14 cellular contexts compared by ENCODE assay signal in the genomic region with DNA sequence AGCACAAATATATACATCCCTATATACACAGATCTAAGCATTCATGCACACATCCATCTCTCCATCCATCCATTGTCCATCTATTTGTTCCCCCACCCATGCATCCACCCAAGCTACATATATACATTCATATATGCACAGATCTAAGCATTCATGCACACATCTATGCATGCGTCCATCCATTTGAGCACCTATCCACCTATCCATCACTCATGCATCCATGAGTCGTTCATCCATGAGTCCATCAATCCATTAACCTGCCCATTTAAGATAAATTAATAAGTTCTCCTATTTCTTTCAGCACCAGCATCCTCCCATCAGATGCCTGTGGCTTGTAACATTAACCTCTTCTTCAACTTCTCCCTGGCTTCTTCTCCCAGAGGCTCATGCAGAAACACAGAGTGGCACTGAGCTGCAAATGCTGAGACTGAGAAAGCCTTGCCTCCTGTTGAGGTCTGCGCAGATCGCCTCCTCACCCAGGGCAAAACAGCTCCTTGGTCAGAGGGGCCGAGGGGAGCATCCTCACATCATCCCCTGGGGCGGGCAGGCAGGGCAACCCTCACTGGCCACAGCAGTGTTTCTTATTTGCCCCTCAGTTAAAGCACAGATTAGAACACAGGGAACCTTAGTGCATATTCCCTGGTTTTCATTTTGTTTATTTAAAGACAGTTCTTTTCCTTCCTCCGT.
"Had no signal": no experiment of that assay in that cellular context is flagged by ENCODE, and none has a peak within 500 bp of the region (broad histone marks: within the 10 kb centered on the region; RNA-seq: fewer than 3 reads in every experiment).

No MANE protein-coding gene starts in this region.

- H3K36me3 ChIP-seq: ascending aorta, gastroesophageal sphincter, heart right ventricle, neural progenitor cell, pancreas, transverse colon had no signal

- H3K36me3 Mint-ChIP-seq: activated naive CD8-positive, alpha-beta T cell treated with anti-CD3 and anti-CD28 coated beads for 36 hours had no signal

- H3K4me3 Mint-ChIP-seq: activated naive CD8-positive, alpha-beta T cell treated with anti-CD3 and anti-CD28 coated beads for 36 hours; activated T-helper 1 cell treated with anti-CD3 and anti-CD28 coated beads, Interleukin-12 subunit alpha, Interleukin-12 subunit beta, Interleukin-2, Interleukin-4 antibody, amounts not matched to agents 30 ng/mL and 10 ng/mL and 1 ng/mL, durations not matched to agents 14 hours and 24 hours and 36 hours; neural progenitor cell had no signal

- H3K9me3 ChIP-seq: ascending aorta, gastroesophageal sphincter, heart right ventricle, pancreas, transverse colon had no signal

- H3K4me3 ChIP-seq: ascending aorta, gastroesophageal sphincter, heart right ventricle, neural progenitor cell, pancreas, transverse colon had no signal

- H3K4me1 Mint-ChIP-seq: activated naive CD8-positive, alpha-beta T cell treated with anti-CD3 and anti-CD28 coated beads for 36 hours had no signal

- H3K27me3 Mint-ChIP-seq: activated naive CD8-positive, alpha-beta T cell treated with anti-CD3 and anti-CD28 coated beads for 36 hours had no signal

- H2AFZ ChIP-seq: neural progenitor cell had no signal

- H3K27ac Mint-ChIP-seq: activated naive CD8-positive, alpha-beta T cell treated with anti-CD3 and anti-CD28 coated beads for 36 hours; activated T-helper 1 cell treated with anti-CD3 and anti-CD28 coated beads, Interleukin-12 subunit alpha, Interleukin-12 subunit beta, Interleukin-2, Interleukin-4 antibody, amounts not matched to agents 30 ng/mL and 10 ng/mL and 1 ng/mL, durations not matched to agents 14 hours and 24 hours and 36 hours; neural progenitor cell had no signal

- DNase-seq: activated naive CD8-positive, alpha-beta T cell treated with anti-CD3 and anti-CD28 coated beads for 36 hours; erythroblast; heart right ventricle; left colon; stimulated activated CD4-positive, alpha-beta T cell treated with anti-CD3 and anti-CD28 coated beads, Interleukin-4, amount 100 ng/mL, for 24 hours; stimulated activated naive CD4-positive, alpha-beta T cell treated with Interleukin-2 at 50 U/mL for 16 hours; SW 1271; transverse colon had no signal

- ATAC-seq: activated CD4-positive, CD25-positive, alpha-beta regulatory T cell treated with anti-CD3 and anti-CD28 coated beads, Interleukin-2, amount 50 U/mL, for 24 hours; left colon had no signal

- H3K27ac ChIP-seq: ascending aorta, heart right ventricle, neural progenitor cell had no signal

- H3K9ac ChIP-seq: neural progenitor cell had no signal

- H3K4me2 ChIP-seq: neural progenitor cell had no signal

- H3K27me3 ChIP-seq: ascending aorta, pancreas, transverse colon had no signal

- H3K9me3 Mint-ChIP-seq: activated naive CD8-positive, alpha-beta T cell treated with anti-CD3 and anti-CD28 coated beads for 36 hours; activated T-helper 1 cell treated with anti-CD3 and anti-CD28 coated beads, Interleukin-12 subunit alpha, Interleukin-12 subunit beta, Interleukin-2, Interleukin-4 antibody, amounts not matched to agents 30 ng/mL and 10 ng/mL and 1 ng/mL, durations not matched to agents 14 hours and 24 hours and 36 hours; neural progenitor cell had no signal

- H3K4me1 ChIP-seq: ascending aorta had no signal
